8 cellular contexts compared by ENCODE assay signal in genomic region chr12:62466018-62466595, GRCh38. TPM values are rescaled to one million over a fixed set of nuclear protein-coding genes. Genes with fewer than 3 reads are reported as not detected.
DNase-seq lines count a peak whose midpoint lies in the region; ATAC-seq and TF ChIP-seq lines count a peak whose summit lies in the region.

No MANE protein-coding gene starts in this region.

- peak; percentile 6 for DNase-seq in SKM-1 treated with dmso at 0.1 percent for 144 hours (lab: John Stamatoyannopoulos, UW; ENCODE audit: unreplicated experiment)
- no peak for DNase-seq in SKM-1 (lab: John Stamatoyannopoulos, UW; ENCODE audit: unreplicated experiment)
- DNase-seq in HCEC 1CT: peak; percentile 43
- peak; percentile 38 for DNase-seq in MG63
- peak; percentile 22 for DNase-seq in activated CD4-positive, alpha-beta T cell treated with anti-CD3 and anti-CD28 coated beads, Interleukin-2, amount 10 ng/mL, durations not matched to agents 7 days and 5 days
- peak; percentile 61 for DNase-seq in epidermal melanocyte (ENCODE audit: insufficient read length, low spot score)
- peak; percentile 59 for DNase-seq in mesendoderm
- DNase-seq in thoracic aorta (ENCODE audit: low spot score): no peak

- peaks cover 22% of the 10 kb centered on the region for H3K4me1 Mint-ChIP-seq in activated CD4-positive, alpha-beta T cell treated with anti-CD3 and anti-CD28 coated beads, Interleukin-2, amount 10 ng/mL, durations not matched to agents 7 days and 5 days

- H3K23ac ChIP-seq in mesendoderm (ENCODE audit: low read length): no peak overlapping the region

- CTCF ChIA-PET in activated CD4-positive, alpha-beta T cell treated with anti-CD3 and anti-CD28 coated beads, Interleukin-2, amount 10 ng/mL, durations not matched to agents 7 days and 5 days (lab: Charles Lee): interaction anchor here (0.6 to 1.4 kb wide), 4 partner anchors 19 to 1728 kb away, joined by 3 to 4 read pairs (median 4); no protein-coding TSS in a partner anchor

- peaks cover 6% of the 10 kb centered on the region for H3K36me3 ChIP-seq in MG63
- no peaks in the 10 kb centered on the region for H3K36me3 ChIP-seq in mesendoderm (ENCODE audit: control insufficient read depth, insufficient read depth, low read length)
- no peaks in the 10 kb centered on the region for H3K36me3 ChIP-seq in thoracic aorta

- no peak overlapping the region for H2BK5ac ChIP-seq in mesendoderm (ENCODE audit: low read length)

- ATAC-seq in thoracic aorta (ENCODE audit: insufficient number of reproducible peaks, low FRiP score, low read depth): peak; percentile 46

- peak overlapping the region; percentile 69 for H3K9ac ChIP-seq in mesendoderm (ENCODE audit: low read length)

- peak overlapping the region; percentile 88 for H3K4me3 Mint-ChIP-seq in activated CD4-positive, alpha-beta T cell treated with anti-CD3 and anti-CD28 coated beads, Interleukin-2, amount 10 ng/mL, durations not matched to agents 7 days and 5 days

- H3K4me3 ChIP-seq in MG63 (peak overlapping the region; percentile 84), mesendoderm (ENCODE audit: low read length) (peak overlapping the region; percentile 67), thoracic aorta (peak overlapping the region; percentile 89)

- POLR2A ChIA-PET in activated CD4-positive, alpha-beta T cell treated with anti-CD3 and anti-CD28 coated beads, Interleukin-2, amount 10 ng/mL, durations not matched to agents 7 days and 5 days (lab: Charles Lee): interaction anchor here (0.5 to 0.7 kb wide), 2 partner anchors 10 to 1939 kb away, joined by 4 read pairs; no protein-coding TSS in a partner anchor

- H2BK120ac ChIP-seq in mesendoderm (ENCODE audit: low read depth, low read length): no peak overlapping the region

- no peak overlapping the region for H3K4ac ChIP-seq in mesendoderm (ENCODE audit: low read depth, low read length)

- no CpG with 5 or more reads among the region's 16 CpGs for WGBS in mesendoderm (ENCODE audit: extremely low coverage, insufficient coverage, low lambda C conversion rate)

- H3K79me1 ChIP-seq in mesendoderm (ENCODE audit: low read length): peaks cover 4% of the 10 kb centered on the region

- H3K27me3 Mint-ChIP-seq in activated CD4-positive, alpha-beta T cell treated with anti-CD3 and anti-CD28 coated beads, Interleukin-2, amount 10 ng/mL, durations not matched to agents 7 days and 5 days: peaks cover 7% of the 10 kb centered on the region

- H4K5ac ChIP-seq in mesendoderm (ENCODE audit: low read length): no peak overlapping the region

- peak overlapping the region; percentile 88 for H3K27ac Mint-ChIP-seq in activated CD4-positive, alpha-beta T cell treated with anti-CD3 and anti-CD28 coated beads, Interleukin-2, amount 10 ng/mL, durations not matched to agents 7 days and 5 days

- H3K9me3 Mint-ChIP-seq in activated CD4-positive, alpha-beta T cell treated with anti-CD3 and anti-CD28 coated beads, Interleukin-2, amount 10 ng/mL, durations not matched to agents 7 days and 5 days: peaks cover 14% of the 10 kb centered on the region

- H2AK5ac ChIP-seq in mesendoderm (ENCODE audit: low read length): no peak overlapping the region

- no peak for TF ChIP-seq CTCF in thoracic aorta (IDR thresholded peaks at IDR 0.05)

- H3K36me3 Mint-ChIP-seq in activated CD4-positive, alpha-beta T cell treated with anti-CD3 and anti-CD28 coated beads, Interleukin-2, amount 10 ng/mL, durations not matched to agents 7 days and 5 days (ENCODE audit: low read depth): peaks cover 9% of the 10 kb centered on the region

- H3K27ac ChIP-seq in mesendoderm (ENCODE audit: low read depth, low read length): no peak overlapping the region
- H3K27ac ChIP-seq in thoracic aorta: peak overlapping the region; percentile 87

- peak overlapping the region; percentile 38 for H3K56ac ChIP-seq in mesendoderm (ENCODE audit: low read length)

- H3K27me3 ChIP-seq in MG63 (no peaks in the 10 kb centered on the region; the same call in 1 of the 2 replicates), mesendoderm (ENCODE audit: insufficient read depth, low read length, poor library complexity) (no peaks in the 10 kb centered on the region), thoracic aorta (replicated peaks; ENCODE audit: insufficient read depth) (no peaks in the 10 kb centered on the region)

- H3K4me1 ChIP-seq in mesendoderm (ENCODE audit: control insufficient read depth, low read depth, low read length) (no peaks in the 10 kb centered on the region), thoracic aorta (ENCODE audit: control insufficient read depth in 1 of 2, low read depth in 2 of 2) (peaks cover 12 to 33% of the 10 kb centered on the region in 2 donors)

- H3K79me2 ChIP-seq in mesendoderm (ENCODE audit: control insufficient read depth, insufficient read depth, low read length): peaks cover 11% of the 10 kb centered on the region

- H3K4me2 ChIP-seq in mesendoderm (ENCODE audit: low read length): peak overlapping the region; percentile 47

- no peak overlapping the region for H4K8ac ChIP-seq in mesendoderm (ENCODE audit: low read depth, low read length)

- no peak overlapping the region for H3K18ac ChIP-seq in mesendoderm (ENCODE audit: low read length)

- H2BK15ac ChIP-seq in mesendoderm (replicated peaks; ENCODE audit: low read depth): no peak overlapping the region

- H3K9me3 ChIP-seq in MG63 (peaks cover 6% of the 10 kb centered on the region), thoracic aorta (peaks cover 3% of the 10 kb centered on the region)

RNA-seq across cellular contexts. Expression of gene MON2, which starts 0.5 kb away (rescaled TPM):
- 17.5 and 17.7 TPM in 2 replicates for total RNA-seq in MG63 (2014; rRNA removed; shearing (Covaris generic); ENCODE audit: low replicate concordance)
- 10 to 100 TPM; 44.2 to 48.7 TPM for total RNA-seq in activated CD4-positive, alpha-beta T cell treated with anti-CD3 and anti-CD28 coated beads, Interleukin-2, amount 10 ng/mL, durations not matched to agents 7 days and 5 days
- polyA plus RNA-seq in mesendoderm (2013, experiment 1 of 2): 6.7 TPM
- 6.4 TPM for polyA plus RNA-seq in mesendoderm (2013, experiment 2 of 2)
- total RNA-seq in thoracic aorta: 100 to 1,000 TPM in 1 of 2 donors, 10 to 100 TPM in 1; 73.0 to 154 TPM

Comparison
In these comparisons a context has a peak if more than half of its experiments do, and no peak if none do; other contexts are left out.
1. DNase-seq: peak in SKM-1 treated with dmso at 0.1 percent for 144 hours (single experiment), HCEC 1CT (single experiment), MG63 (single experiment), activated CD4-positive, alpha-beta T cell treated with anti-CD3 and anti-CD28 coated beads, Interleukin-2, amount 10 ng/mL, durations not matched to agents 7 days and 5 days (single experiment), epidermal melanocyte (single experiment) and mesendoderm (single experiment); none in SKM-1 (single experiment) and thoracic aorta (single experiment).
2. Peak in every context shown above with its lines, with median percentiles within 50 percentile points of each other: H3K4me3 ChIP-seq.